In the genomic region with DNA sequence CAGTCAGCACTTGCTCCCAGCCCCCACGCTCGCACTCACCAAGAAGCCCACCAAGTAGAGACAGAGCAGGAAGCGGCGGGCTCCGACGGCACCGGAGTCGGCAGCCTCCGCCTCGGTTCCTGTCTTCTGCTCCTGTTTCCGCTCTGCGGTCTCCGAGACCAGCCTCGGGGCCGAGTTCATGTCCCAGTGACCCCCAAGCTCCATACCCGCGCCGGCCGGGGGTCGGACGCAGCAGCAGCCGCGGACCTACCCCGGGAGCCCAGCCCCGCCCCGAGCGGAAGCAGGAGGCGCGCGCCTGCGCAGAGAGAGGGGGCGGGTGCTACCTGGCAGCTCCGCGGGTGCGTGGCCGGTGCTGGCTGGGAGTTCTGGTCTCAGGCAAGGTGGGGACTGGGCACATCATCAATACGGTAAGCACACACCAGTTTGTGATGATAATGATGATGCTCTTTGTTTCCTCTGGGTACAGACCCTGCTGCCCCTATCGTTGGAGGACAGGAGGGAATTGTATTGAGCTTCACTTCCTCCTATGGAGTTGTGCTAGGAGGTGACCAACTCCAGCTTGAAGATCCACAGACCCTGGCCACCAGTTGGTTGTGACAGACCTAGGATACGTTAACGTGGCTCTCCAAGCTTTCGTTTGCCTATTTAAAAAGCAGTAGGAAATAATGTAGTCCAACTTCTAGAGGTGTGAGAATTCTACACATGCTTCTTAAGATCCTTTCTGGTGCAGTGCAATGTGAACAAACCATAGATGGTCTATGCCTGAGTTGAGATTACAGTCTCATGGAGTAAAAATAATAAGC, we compare ENCODE assay signal across 8 cellular contexts. TPM values are rescaled to one million over a fixed set of nuclear protein-coding genes. Genes with fewer than 3 reads are reported as not detected.
A peak's percentile ranks its signal among the peaks of the same experiment; 100 is the strongest.
DNase-seq lines count a peak whose midpoint lies in the region; ATAC-seq, FAIRE-seq and TF ChIP-seq lines count a peak whose summit lies in the region.

No MANE protein-coding gene starts in this region.

- H3K9ac ChIP-seq in H9 (ENCODE audit: extremely low read depth, insufficient read length, low read length) (peak overlapping the region; percentile 63), Loucy (ENCODE audit: low read depth, low read length, poor library complexity, severe bottlenecking) (peak overlapping the region; percentile 76), adipocyte (ENCODE audit: low read length) (peak overlapping the region; percentile 95)

- H2AK5ac ChIP-seq in H9 (ENCODE audit: insufficient read length, low read length) = no peak overlapping the region

- H3K9me3 ChIP-seq in H9 (ENCODE audit: control insufficient read depth, low read depth, low read length) (no peaks in the 10 kb centered on the region), Loucy (ENCODE audit: insufficient read depth, low read depth, low read length) (no peaks in the 10 kb centered on the region), adipocyte (ENCODE audit: control insufficient read depth, low read length) (no peaks in the 10 kb centered on the region), prostate gland (no peaks in the 10 kb centered on the region)

- H3K27ac Mint-ChIP-seq in H9 = peak overlapping the region in 2 of 3 experiments; percentile 89 to 97; a peak in 4 of 7 replicates

- H3K9me2 ChIP-seq in Loucy (replicated peaks; ENCODE audit: low read depth, low read length) = no peaks in the 10 kb centered on the region

- H3T11ph ChIP-seq in H9 (ENCODE audit: low read length) = no peak overlapping the region

- H3K27ac ChIP-seq in H9 (ENCODE audit: insufficient read length, low read depth, low read length) (no peak overlapping the region), prostate gland (peak overlapping the region; percentile 47 to 82)

- H2BK5ac ChIP-seq in H9 (ENCODE audit: insufficient read length, low read length) = no peak overlapping the region

- peaks cover 10% of the 10 kb centered on the region for H3K23me2 ChIP-seq in H9 (ENCODE audit: insufficient read length, low read depth, low read length, poor library complexity, severe bottlenecking)

- H3K56ac ChIP-seq in H9 (ENCODE audit: insufficient read length, low read depth, low read length) = no peak overlapping the region

- H3K36me3 ChIP-seq in Loucy (ENCODE audit: insufficient read depth, low read length) (peaks cover 3% of the 10 kb centered on the region; the same call in 1 of the 2 replicates), adipocyte (ENCODE audit: control insufficient read depth, insufficient read depth, low read length, severe bottlenecking) (peaks cover 4% of the 10 kb centered on the region), prostate gland (no peaks in the 10 kb centered on the region)

- WGBS in H9 (ENCODE audit: extremely low coverage, insufficient read length, low lambda C conversion rate) = no CpG with 5 or more reads among the region's 41 CpGs
- WGBS in prostate gland = 1% methylated on average over 19 of the region's 41 CpGs

- peak; percentile 86 for FAIRE-seq in urothelium cell line (lab: Jason Lieb, UNC)

- H3K18ac ChIP-seq in H9 (ENCODE audit: insufficient read length, low read depth, low read length) = no peak overlapping the region

- H3K36me3 Mint-ChIP-seq in H9 (ENCODE audit: insufficient read depth in 1 of 3, low read depth in 3 of 3) = peaks cover 0 to 4% (median 1%) of the 10 kb centered on the region in 3 experiments; a peak in 5 of 7 replicates

- TF ChIP-seq POLR2A in prostate gland (IDR thresholded peaks at IDR 0.05) = peak; percentile 66

- H2AFZ ChIP-seq in H9 (ENCODE audit: low read length) = peak overlapping the region; percentile 0
- H2AFZ ChIP-seq in Loucy (ENCODE audit: low read length) = peak overlapping the region; percentile 90

- no peak overlapping the region for H2BK120ac ChIP-seq in H9 (ENCODE audit: low read depth, low read length, poor library complexity, severe bottlenecking)

- H2BK15ac ChIP-seq in H9 (ENCODE audit: low read depth, low read length) = no peak overlapping the region

- TF ChIP-seq CTCF in GM10266 (IDR thresholded peaks at IDR 0.05; ENCODE audit: control insufficient read depth, insufficient read depth, low read depth, missing control alignments) = no peak
- no peak for TF ChIP-seq CTCF in H9 (conservative IDR thresholded peaks at IDR 0.05)
- TF ChIP-seq CTCF in Loucy (conservative IDR thresholded peaks at IDR 0.05; ENCODE audit: low read length) = no peak
- no peak for TF ChIP-seq CTCF in prostate gland (IDR thresholded peaks at IDR 0.05)

- H3K27me3 Mint-ChIP-seq in H9 (ENCODE audit: low read depth) = no peaks in the 10 kb centered on the region

- H4K20me1 ChIP-seq in H9 (ENCODE audit: control insufficient read depth, insufficient read depth, insufficient read length) (no peaks in the 10 kb centered on the region), Loucy (ENCODE audit: insufficient read depth, low read length, poor library complexity, severe bottlenecking) (peaks cover 11% of the 10 kb centered on the region)

- peak; percentile 89 for DNase-seq in GM10266 (ENCODE audit: extremely low spot score)
- DNase-seq in H9 = peak; percentile 85
- peak; percentile 63 for DNase-seq in SW480 (ENCODE audit: low spot score)
- peak; percentile 91 for DNase-seq in adipocyte (ENCODE audit: low read depth)
- DNase-seq in left ventricle myocardium superior = peak; percentile 93
- DNase-seq in prostate gland (ENCODE audit: low spot score) = peak; percentile 78
- peak; percentile 94 for DNase-seq in urothelium cell line (ENCODE audit: low spot score)

- peak overlapping the region; percentile 90 to 98 for H3K4me3 Mint-ChIP-seq in H9

- H3F3A ChIP-seq in Loucy (ENCODE audit: low read depth) = no peaks in the 10 kb centered on the region

- no peak overlapping the region for H2BK20ac ChIP-seq in H9 (ENCODE audit: low read depth, low read length, poor library complexity, severe bottlenecking)

- no peak overlapping the region for H2BK12ac ChIP-seq in H9 (ENCODE audit: insufficient read length, low read depth, low read length)

- peak; percentile 99 for ATAC-seq in left ventricle myocardium superior

- no peak overlapping the region for H3K4ac ChIP-seq in H9 (ENCODE audit: low read depth, low read length)

- H3K79me1 ChIP-seq in H9 (ENCODE audit: insufficient read depth, low read depth, low read length, poor library complexity, severe bottlenecking) = peaks cover 3% of the 10 kb centered on the region

- peaks cover 20% of the 10 kb centered on the region in 2 experiments for H3K4me1 Mint-ChIP-seq in H9

- no peak overlapping the region for H4K5ac ChIP-seq in H9 (ENCODE audit: insufficient read length, low read depth, low read length)

- no peak overlapping the region for H4K91ac ChIP-seq in H9 (ENCODE audit: insufficient read length, low read depth, low read length)

- H3K23ac ChIP-seq in H9 (ENCODE audit: insufficient read length, low read depth, low read length) = no peak overlapping the region

- no peaks in the 10 kb centered on the region for H3K27me3 ChIP-seq in H9 (ENCODE audit: insufficient read depth, low read length)
- no peaks in the 10 kb centered on the region for H3K27me3 ChIP-seq in Loucy (ENCODE audit: insufficient read depth, low read length, poor library complexity, severe bottlenecking)
- H3K27me3 ChIP-seq in adipocyte (replicated peaks; ENCODE audit: control insufficient read depth, insufficient read depth, low read length) = no peaks in the 10 kb centered on the region
- no peaks in the 10 kb centered on the region for H3K27me3 ChIP-seq in prostate gland (replicated peaks; ENCODE audit: insufficient read depth)

- intact Hi-C loops in left ventricle myocardium superior (cut with micrococcal nuclease) = no loop called here
- intact Hi-C loops in prostate gland (cut with DNase I) = no loop called here

- H3K9me3 Mint-ChIP-seq in H9 = no peaks in the 10 kb centered on the region; a peak in 1 of 5 replicates

- H4K8ac ChIP-seq in H9 (replicated peaks; ENCODE audit: insufficient read length, low read depth, low read length) = no peak overlapping the region

- H3K4me1 ChIP-seq in H9 (ENCODE audit: insufficient read depth, low read length) = peaks cover 4% of the 10 kb centered on the region; the same call in 1 of the 2 replicates
- H3K4me1 ChIP-seq in Loucy (ENCODE audit: insufficient read depth, low read length, poor library complexity, severe bottlenecking) = peaks cover 51% of the 10 kb centered on the region
- peaks cover 19% of the 10 kb centered on the region for H3K4me1 ChIP-seq in adipocyte (ENCODE audit: control insufficient read depth, insufficient read depth, low read length)
- no peaks in the 10 kb centered on the region for H3K4me1 ChIP-seq in prostate gland (replicated peaks)

- H3K79me2 ChIP-seq in H9 (ENCODE audit: insufficient read depth, low read length) = peaks cover 11% of the 10 kb centered on the region; the same call in 1 of the 2 replicates
- peaks cover 39% of the 10 kb centered on the region for H3K79me2 ChIP-seq in Loucy (ENCODE audit: insufficient read depth, low read length)

- peak overlapping the region; percentile 43; the same call in 1 of the 2 replicates for H3K14ac ChIP-seq in H9 (ENCODE audit: insufficient read depth, low read length)

- peak overlapping the region; percentile 87 for H3K4me2 ChIP-seq in H9 (ENCODE audit: insufficient read depth, insufficient read length, low read length)
- peak overlapping the region; percentile 71 for H3K4me2 ChIP-seq in Loucy (ENCODE audit: low read depth, low read length, poor library complexity, severe bottlenecking)

- H3K4me3 ChIP-seq in Loucy (ENCODE audit: low read length, poor library complexity, severe bottlenecking) (peak overlapping the region; percentile 83), adipocyte (ENCODE audit: low read length) (peak overlapping the region; percentile 98), prostate gland (peak overlapping the region; percentile 65 to 99)

RNA-seq across cellular contexts. Expression of gene TMEM182, which starts 25.0 kb away (rescaled TPM):
- total RNA-seq in H9 (2021) (3.6 and 3.8 TPM in 2 replicates), left ventricle myocardium superior (176 TPM), prostate gland (1 to 10 TPM; 2.0 to 4.3 TPM)

Comparison
In these comparisons a context has a peak if more than half of its experiments do, and no peak if none do; other contexts are left out.
1. RNA of gene TMEM182, which starts 25.0 kb away (total RNA-seq): 176 TPM in left ventricle myocardium superior (single experiment); 2.0 to 4.3 TPM in prostate gland and 3.6 to 3.8 TPM in H9; every median in the first group is over 10 times any median in the second.
2. Peak in every context shown above with its lines, with median percentiles within 50 percentile points of each other: DNase-seq, H3K9ac ChIP-seq and H3K4me3 ChIP-seq.